ENCODE assay signal across 1 cellular context in the genomic region with DNA sequence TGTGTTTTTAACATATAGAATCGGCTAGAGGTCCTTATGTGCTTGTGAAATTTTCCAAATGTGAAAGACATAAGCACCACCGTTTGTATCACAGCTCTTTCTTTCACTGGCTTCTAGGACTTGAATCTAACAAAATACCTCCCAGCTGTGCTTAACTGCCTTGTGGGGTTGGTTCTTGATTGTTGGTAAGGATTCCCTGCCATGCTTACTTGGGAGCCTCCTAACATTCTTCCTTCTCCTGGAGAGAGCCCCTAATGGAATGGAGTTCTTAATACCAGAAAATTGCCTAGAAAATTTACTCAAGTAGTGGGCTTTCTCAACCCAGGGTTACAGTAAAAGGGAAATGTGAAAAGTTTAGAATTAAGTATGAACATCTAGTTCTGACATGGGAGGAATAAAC.
TF ChIP-seq lines count a peak whose summit lies in the region.

No MANE protein-coding gene starts in this region.

TF ChIP-seq in WTC11, 78 proteins besides CTCF, POLR2A, EP300 and RAD21 (continued from another document):
- TF ChIP-seq, protein P1, sequence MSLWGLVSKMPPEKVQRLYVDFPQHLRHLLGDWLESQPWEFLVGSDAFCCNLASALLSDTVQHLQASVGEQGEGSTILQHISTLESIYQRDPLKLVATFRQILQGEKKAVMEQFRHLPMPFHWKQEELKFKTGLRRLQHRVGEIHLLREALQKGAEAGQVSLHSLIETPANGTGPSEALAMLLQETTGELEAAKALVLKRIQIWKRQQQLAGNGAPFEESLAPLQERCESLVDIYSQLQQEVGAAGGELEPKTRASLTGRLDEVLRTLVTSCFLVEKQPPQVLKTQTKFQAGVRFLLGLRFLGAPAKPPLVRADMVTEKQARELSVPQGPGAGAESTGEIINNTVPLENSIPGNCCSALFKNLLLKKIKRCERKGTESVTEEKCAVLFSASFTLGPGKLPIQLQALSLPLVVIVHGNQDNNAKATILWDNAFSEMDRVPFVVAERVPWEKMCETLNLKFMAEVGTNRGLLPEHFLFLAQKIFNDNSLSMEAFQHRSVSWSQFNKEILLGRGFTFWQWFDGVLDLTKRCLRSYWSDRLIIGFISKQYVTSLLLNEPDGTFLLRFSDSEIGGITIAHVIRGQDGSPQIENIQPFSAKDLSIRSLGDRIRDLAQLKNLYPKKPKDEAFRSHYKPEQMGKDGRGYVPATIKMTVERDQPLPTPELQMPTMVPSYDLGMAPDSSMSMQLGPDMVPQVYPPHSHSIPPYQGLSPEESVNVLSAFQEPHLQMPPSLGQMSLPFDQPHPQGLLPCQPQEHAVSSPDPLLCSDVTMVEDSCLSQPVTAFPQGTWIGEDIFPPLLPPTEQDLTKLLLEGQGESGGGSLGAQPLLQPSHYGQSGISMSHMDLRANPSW (CRISPR knock-in tag; conservative IDR thresholded peaks at IDR 0.05; ENCODE audit: low read depth): no peak
